Comparison of ENCODE assay signal across 1 cellular context in the genomic region with DNA sequence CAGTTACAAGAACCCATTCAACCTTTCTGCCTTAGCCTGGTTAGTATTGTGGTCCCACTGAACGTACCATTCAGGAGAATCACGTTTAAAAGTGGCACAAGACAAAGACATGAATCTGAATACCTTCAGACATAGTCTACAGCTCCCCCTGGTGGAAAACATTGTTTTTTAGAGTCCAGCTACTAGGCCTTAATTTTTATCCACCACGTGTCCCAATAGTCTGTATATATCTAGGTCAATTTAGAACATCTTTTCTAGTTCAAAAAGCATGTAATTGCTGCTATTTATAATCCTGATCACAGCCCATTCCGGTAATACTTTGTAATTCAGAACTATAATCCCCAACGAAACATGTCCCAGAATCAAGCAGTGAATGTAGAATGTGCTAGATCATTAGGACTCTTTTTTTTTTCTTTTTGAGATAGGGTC.
TF ChIP-seq lines count a peak whose summit lies in the region.

No MANE protein-coding gene starts in this region.

TF ChIP-seq in GM23338, 12 proteins besides CTCF, POLR2A, EP300 and RAD21 (continued from another document):
- TF ChIP-seq, protein P1, sequence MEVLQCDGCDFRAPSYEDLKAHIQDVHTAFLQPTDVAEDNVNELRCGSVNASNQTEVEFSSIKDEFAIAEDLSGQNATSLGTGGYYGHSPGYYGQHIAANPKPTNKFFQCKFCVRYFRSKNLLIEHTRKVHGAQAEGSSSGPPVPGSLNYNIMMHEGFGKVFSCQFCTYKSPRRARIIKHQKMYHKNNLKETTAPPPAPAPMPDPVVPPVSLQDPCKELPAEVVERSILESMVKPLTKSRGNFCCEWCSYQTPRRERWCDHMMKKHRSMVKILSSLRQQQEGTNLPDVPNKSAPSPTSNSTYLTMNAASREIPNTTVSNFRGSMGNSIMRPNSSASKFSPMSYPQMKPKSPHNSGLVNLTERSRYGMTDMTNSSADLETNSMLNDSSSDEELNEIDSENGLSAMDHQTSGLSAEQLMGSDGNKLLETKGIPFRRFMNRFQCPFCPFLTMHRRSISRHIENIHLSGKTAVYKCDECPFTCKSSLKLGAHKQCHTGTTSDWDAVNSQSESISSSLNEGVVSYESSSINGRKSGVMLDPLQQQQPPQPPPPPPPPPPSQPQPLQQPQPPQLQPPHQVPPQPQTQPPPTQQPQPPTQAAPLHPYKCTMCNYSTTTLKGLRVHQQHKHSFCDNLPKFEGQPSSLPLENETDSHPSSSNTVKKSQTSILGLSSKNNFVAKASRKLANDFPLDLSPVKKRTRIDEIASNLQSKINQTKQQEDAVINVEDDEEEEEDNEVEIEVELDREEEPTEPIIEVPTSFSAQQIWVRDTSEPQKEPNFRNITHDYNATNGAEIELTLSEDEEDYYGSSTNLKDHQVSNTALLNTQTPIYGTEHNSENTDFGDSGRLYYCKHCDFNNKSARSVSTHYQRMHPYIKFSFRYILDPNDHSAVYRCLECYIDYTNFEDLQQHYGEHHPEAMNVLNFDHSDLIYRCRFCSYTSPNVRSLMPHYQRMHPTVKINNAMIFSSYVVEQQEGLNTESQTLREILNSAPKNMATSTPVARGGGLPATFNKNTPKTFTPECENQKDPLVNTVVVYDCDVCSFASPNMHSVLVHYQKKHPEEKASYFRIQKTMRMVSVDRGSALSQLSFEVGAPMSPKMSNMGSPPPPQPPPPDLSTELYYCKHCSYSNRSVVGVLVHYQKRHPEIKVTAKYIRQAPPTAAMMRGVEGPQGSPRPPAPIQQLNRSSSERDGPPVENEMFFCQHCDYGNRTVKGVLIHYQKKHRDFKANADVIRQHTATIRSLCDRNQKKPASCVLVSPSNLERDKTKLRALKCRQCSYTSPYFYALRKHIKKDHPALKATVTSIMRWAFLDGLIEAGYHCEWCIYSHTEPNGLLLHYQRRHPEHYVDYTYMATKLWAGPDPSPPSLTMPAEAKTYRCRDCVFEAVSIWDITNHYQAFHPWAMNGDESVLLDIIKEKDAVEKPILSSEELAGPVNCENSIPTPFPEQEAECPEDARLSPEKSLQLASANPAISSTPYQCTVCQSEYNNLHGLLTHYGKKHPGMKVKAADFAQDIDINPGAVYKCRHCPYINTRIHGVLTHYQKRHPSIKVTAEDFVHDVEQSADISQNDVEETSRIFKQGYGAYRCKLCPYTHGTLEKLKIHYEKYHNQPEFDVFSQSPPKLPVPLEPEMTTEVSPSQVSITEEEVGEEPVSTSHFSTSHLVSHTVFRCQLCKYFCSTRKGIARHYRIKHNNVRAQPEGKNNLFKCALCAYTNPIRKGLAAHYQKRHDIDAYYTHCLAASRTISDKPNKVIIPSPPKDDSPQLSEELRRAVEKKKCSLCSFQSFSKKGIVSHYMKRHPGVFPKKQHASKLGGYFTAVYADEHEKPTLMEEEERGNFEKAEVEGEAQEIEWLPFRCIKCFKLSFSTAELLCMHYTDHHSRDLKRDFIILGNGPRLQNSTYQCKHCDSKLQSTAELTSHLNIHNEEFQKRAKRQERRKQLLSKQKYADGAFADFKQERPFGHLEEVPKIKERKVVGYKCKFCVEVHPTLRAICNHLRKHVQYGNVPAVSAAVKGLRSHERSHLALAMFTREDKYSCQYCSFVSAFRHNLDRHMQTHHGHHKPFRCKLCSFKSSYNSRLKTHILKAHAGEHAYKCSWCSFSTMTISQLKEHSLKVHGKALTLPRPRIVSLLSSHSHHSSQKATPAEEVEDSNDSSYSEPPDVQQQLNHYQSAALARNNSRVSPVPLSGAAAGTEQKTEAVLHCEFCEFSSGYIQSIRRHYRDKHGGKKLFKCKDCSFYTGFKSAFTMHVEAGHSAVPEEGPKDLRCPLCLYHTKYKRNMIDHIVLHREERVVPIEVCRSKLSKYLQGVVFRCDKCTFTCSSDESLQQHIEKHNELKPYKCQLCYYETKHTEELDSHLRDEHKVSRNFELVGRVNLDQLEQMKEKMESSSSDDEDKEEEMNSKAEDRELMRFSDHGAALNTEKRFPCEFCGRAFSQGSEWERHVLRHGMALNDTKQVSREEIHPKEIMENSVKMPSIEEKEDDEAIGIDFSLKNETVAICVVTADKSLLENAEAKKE (CRISPR knock-in tag; IDR thresholded peaks at IDR 0.05) = no peak
- TF ChIP-seq STAT1 (IDR thresholded peaks at IDR 0.05; ENCODE audit: unreplicated experiment) = no peak
